Comparison of ENCODE assay signal across 2 cellular contexts in the genomic region with DNA sequence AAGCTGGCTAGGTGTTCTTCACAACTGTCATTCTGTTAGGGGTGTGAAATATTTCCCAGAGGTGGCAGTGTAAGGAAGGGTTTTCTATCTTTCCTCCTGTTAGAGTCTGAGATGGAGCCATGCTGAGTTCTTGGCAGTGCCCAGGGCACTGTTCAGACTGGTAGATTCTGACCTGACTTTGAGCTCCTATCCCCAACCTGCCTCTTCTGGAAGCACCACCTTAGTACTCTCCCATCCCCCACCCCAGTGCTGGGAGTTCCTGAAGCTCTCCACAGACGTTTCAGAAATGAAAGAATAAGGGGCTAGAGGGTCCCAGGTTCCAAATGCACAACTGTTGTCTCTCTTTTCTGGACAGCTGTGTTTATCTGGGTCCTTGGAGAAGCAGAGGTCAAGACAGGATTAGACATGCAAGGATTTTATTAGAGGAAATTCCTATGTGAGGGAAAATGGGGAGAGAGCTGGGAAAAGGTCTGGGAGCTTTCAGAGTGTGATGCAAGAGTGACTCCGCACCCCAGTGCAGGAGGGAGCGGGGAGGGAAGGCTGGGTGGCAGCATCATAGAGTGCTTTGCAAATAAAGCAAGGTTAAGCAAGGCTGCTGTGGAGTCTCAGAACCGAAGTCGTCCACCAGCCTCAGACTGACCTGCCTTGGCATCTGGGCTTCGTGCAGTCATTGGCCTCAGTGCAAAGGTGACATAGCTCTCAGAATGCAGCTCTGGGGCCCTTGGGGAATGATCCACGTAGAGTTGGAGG.
TF ChIP-seq lines count a peak whose summit lies in the region.

No MANE protein-coding gene starts in this region.

TF ChIP-seq in HepG2, 621 proteins besides CTCF, POLR2A, EP300 and RAD21:
- peak; percentile 43; the same call in 1 of the 2 replicates for TF ChIP-seq ZNF556 (CRISPR knock-in tag; IDR thresholded peaks at IDR 0.05; ENCODE audit: borderline replicate concordance)
- TF ChIP-seq CAMTA2 (CRISPR knock-in tag; IDR thresholded peaks at IDR 0.05; ENCODE audit: borderline replicate concordance) = no peak
- TF ChIP-seq, protein P1, sequence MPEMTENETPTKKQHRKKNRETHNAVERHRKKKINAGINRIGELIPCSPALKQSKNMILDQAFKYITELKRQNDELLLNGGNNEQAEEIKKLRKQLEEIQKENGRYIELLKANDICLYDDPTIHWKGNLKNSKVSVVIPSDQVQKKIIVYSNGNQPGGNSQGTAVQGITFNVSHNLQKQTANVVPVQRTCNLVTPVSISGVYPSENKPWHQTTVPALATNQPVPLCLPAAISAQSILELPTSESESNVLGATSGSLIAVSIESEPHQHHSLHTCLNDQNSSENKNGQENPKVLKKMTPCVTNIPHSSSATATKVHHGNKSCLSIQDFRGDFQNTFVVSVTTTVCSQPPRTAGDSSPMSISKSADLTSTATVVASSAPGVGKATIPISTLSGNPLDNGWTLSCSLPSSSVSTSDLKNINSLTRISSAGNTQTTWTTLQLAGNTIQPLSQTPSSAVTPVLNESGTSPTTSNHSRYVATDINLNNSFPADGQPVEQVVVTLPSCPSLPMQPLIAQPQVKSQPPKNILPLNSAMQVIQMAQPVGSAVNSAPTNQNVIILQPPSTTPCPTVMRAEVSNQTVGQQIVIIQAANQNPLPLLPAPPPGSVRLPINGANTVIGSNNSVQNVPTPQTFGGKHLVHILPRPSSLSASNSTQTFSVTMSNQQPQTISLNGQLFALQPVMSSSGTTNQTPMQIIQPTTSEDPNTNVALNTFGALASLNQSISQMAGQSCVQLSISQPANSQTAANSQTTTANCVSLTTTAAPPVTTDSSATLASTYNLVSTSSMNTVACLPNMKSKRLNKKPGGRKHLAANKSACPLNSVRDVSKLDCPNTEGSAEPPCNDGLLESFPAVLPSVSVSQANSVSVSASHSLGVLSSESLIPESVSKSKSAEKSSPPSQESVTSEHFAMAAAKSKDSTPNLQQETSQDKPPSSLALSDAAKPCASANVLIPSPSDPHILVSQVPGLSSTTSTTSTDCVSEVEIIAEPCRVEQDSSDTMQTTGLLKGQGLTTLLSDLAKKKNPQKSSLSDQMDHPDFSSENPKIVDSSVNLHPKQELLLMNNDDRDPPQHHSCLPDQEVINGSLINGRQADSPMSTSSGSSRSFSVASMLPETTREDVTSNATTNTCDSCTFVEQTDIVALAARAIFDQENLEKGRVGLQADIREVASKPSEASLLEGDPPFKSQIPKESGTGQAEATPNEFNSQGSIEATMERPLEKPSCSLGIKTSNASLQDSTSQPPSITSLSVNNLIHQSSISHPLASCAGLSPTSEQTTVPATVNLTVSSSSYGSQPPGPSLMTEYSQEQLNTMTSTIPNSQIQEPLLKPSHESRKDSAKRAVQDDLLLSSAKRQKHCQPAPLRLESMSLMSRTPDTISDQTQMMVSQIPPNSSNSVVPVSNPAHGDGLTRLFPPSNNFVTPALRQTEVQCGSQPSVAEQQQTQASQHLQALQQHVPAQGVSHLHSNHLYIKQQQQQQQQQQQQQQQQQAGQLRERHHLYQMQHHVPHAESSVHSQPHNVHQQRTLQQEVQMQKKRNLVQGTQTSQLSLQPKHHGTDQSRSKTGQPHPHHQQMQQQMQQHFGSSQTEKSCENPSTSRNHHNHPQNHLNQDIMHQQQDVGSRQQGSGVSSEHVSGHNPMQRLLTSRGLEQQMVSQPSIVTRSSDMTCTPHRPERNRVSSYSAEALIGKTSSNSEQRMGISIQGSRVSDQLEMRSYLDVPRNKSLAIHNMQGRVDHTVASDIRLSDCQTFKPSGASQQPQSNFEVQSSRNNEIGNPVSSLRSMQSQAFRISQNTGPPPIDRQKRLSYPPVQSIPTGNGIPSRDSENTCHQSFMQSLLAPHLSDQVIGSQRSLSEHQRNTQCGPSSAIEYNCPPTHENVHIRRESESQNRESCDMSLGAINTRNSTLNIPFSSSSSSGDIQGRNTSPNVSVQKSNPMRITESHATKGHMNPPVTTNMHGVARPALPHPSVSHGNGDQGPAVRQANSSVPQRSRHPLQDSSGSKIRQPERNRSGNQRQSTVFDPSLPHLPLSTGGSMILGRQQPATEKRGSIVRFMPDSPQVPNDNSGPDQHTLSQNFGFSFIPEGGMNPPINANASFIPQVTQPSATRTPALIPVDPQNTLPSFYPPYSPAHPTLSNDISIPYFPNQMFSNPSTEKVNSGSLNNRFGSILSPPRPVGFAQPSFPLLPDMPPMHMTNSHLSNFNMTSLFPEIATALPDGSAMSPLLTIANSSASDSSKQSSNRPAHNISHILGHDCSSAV (CRISPR knock-in tag; IDR thresholded peaks at IDR 0.05; ENCODE audit: borderline replicate concordance) = no peak
- 0 out of 2 replicates have a peak, but pooled peaks have one; percentile 21 for TF ChIP-seq RXRA (CRISPR knock-in tag; IDR thresholded peaks at IDR 0.05)
- TF ChIP-seq HOXA7 (CRISPR knock-in tag; IDR thresholded peaks at IDR 0.05) = no peak

TF ChIP-seq in H1, 55 proteins besides CTCF, POLR2A, EP300 and RAD21:
- TF ChIP-seq YY1 (IDR thresholded peaks at IDR 0.05; ENCODE audit: low read depth, low read length) (no peak), CEBPB (IDR thresholded peaks at IDR 0.05; ENCODE audit: low read depth, low read length) (peak; percentile 55; the same call in 1 of the 2 replicates)
